ENCODE assay signal across 8 cellular contexts in the genomic region with DNA sequence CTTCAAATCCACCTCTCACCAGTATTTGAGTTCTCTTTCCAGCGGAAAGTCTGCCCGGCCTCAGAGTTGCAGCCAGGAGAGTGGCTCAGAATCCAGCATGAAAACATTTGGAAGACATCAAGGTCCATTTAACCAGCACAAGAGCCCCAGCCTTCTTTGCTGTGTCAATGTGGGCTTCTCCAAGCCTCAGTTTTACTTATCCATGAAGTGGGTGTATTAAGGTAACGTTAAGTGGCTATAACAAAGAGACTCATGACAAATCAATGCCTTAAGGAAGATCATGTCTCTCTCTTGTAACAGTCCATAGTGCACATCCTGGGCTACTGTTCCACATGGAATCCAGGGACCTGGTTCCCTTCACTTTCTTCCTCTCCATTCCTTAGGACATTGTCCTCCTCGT. TPM values are rescaled to one million over a fixed set of nuclear protein-coding genes. Genes with fewer than 3 reads are reported as not detected.
"Had no signal": no experiment of that assay in that cellular context is flagged by ENCODE, and none has a peak within 500 bp of the region (broad histone marks: within the 10 kb centered on the region; RNA-seq: fewer than 3 reads in every experiment).

No MANE protein-coding gene starts in this region.

- H3K27ac ChIP-seq: GM23248 had no signal

- FAIRE-seq: H54 had no signal

- DNase-seq: GM23248, GOT3, H9, HCEC 1CT, KG1 had no signal

- H3K9ac ChIP-seq: GM23248 had no signal

- H2AFZ ChIP-seq: GM23248 had no signal

- H3K4me3 ChIP-seq: GM23248 had no signal

RNA-seq across cellular contexts. Expression of a gene that starts 1.0 kb away (rescaled TPM):
- total RNA-seq: GM23248, H9, HT1080 had no signal
- polyA plus RNA-seq: GM23248, IgD-negative memory B cell had no signal

RNA-seq across cellular contexts. Expression of a gene that starts 50.6 kb away (rescaled TPM):
- total RNA-seq: GM23248 had no signal
- polyA plus RNA-seq: IgD-negative memory B cell had no signal

RNA-seq across cellular contexts. Expression of a gene that starts 59.6 kb away (rescaled TPM):
- total RNA-seq: GM23248, HT1080 had no signal
- polyA plus RNA-seq: GM23248, IgD-negative memory B cell had no signal
